ENCODE assay signal across 11 cellular contexts in genomic region chr2:149661844-149662243, GRCh38.
DNase-seq lines count a peak whose midpoint lies in the region; ATAC-seq and TF ChIP-seq lines count a peak whose summit lies in the region.
"Had no signal": no experiment of that assay in that cellular context is flagged by ENCODE, and none has a peak within 500 bp of the region (broad histone marks: within the 10 kb centered on the region; RNA-seq: fewer than 3 reads in every experiment).

No MANE protein-coding gene starts in this region.

- POLR2A ChIA-PET in IMR-90 (lab: Charles Lee; ENCODE audit: unreplicated experiment) (no interaction called here), WTC11 (lab: Charles Lee) (no interaction called here)

- no peak overlapping the region for H3K27ac ChIP-seq in IMR-90 (ENCODE audit: insufficient read depth, low read length)
- peak overlapping the region; percentile 28 for H3K27ac ChIP-seq in mesenchymal stem cell (ENCODE audit: low read length, poor library complexity, severe bottlenecking)
- no peak overlapping the region for H3K27ac ChIP-seq in MM.1S (ENCODE audit: low read length)
- H3K27ac ChIP-seq: thoracic aorta had no signal

- TF ChIP-seq RAD21 in IMR-90 (IDR thresholded peaks at IDR 0.05; ENCODE audit: low read length), result no peak

- H3K4me1 Mint-ChIP-seq in WTC11, result peaks cover 2% of the 10 kb centered on the region

- no TSS peak for BruUV-seq in IMR-90 (replicated peaks; lab: Mats Ljungman, UMichigan)

- no peak overlapping the region for H3K4me3 ChIP-seq in AG09309 (ENCODE audit: control insufficient read depth, low read depth, low read length)
- no peak overlapping the region for H3K4me3 ChIP-seq in IMR-90 (ENCODE audit: insufficient read depth, low read depth, low read length)
- H3K4me3 ChIP-seq in choroid plexus epithelial cell (ENCODE audit: low read depth, low read length), result no peak overlapping the region
- no peak overlapping the region for H3K4me3 ChIP-seq in mesenchymal stem cell (ENCODE audit: insufficient read depth in 1 of 2, low read depth in 1 of 2, low read length in 2 of 2)
- no peak overlapping the region for H3K4me3 ChIP-seq in MM.1S (ENCODE audit: low read length)
- H3K4me3 ChIP-seq: thoracic aorta had no signal

- H2AK5ac ChIP-seq in IMR-90 (ENCODE audit: low read depth, low read length) (no peak overlapping the region), mesenchymal stem cell (ENCODE audit: low read length, severe bottlenecking) (no peak overlapping the region)

- no peaks in the 10 kb centered on the region for H3K9me2 ChIP-seq in MM.1S (replicated peaks; ENCODE audit: insufficient read depth, low read length)

- no peak overlapping the region for H2BK15ac ChIP-seq in IMR-90 (ENCODE audit: low read depth, low read length)
- H2BK15ac ChIP-seq in mesenchymal stem cell (ENCODE audit: low read depth, poor library complexity, severe bottlenecking), result no peak overlapping the region

- ATAC-seq in IMR-90 (ENCODE audit: low read depth), result peak; percentile 64
- no peak for ATAC-seq in sciatic nerve
- ATAC-seq in WTC11, result no peak

- peaks cover 3% of the 10 kb centered on the region; the same call in 1 of the 2 replicates for H3K36me3 Mint-ChIP-seq in WTC11

- in situ Hi-C loops in IMR-90 (cut with MboI; ENCODE audit: low sequenced_read_pairs), result no loop called here

- no CpG with 5 or more reads among the region's 1 CpG for whole genome bisulfite sequencing in IMR-90 (ENCODE audit: extremely low coverage in 2 of 2, insufficient read length in 1 of 2), 2 experiments
- 69% methylated on average over 1 of the region's 1 CpG for WGBS in mesenchymal stem cell

- H2AFZ ChIP-seq in IMR-90 (replicated peaks; ENCODE audit: low read length, poor library complexity) (no peak overlapping the region), mesenchymal stem cell (ENCODE audit: low read depth, low read length) (no peak overlapping the region), MM.1S (ENCODE audit: low read length) (no peak overlapping the region)

- no peaks in the 10 kb centered on the region for H3K79me2 ChIP-seq in MM.1S (ENCODE audit: low read length)

- H3F3A ChIP-seq in MM.1S (ENCODE audit: insufficient read depth, low read length), result no peaks in the 10 kb centered on the region

- intact Hi-C loops in IMR-90 (cut with micrococcal nuclease), result no loop called here
- intact Hi-C loops in sciatic nerve (cut with DNase I), result no loop called here

- H3K4me3 Mint-ChIP-seq in WTC11, result no peak overlapping the region

- no peak for TF ChIP-seq CTCF in AG09309 (IDR thresholded peaks at IDR 0.05; ENCODE audit: control insufficient read depth, insufficient read depth, low read depth, low read length, missing control alignments)
- no peak for TF ChIP-seq CTCF in IMR-90 (conservative IDR thresholded peaks at IDR 0.05; ENCODE audit: low read depth, low read length)
- no peak for TF ChIP-seq CTCF in choroid plexus epithelial cell (conservative IDR thresholded peaks at IDR 0.05; ENCODE audit: low read depth, low read length)
- TF ChIP-seq CTCF in MM.1S (IDR thresholded peaks at IDR 0.05; ENCODE audit: low read length), result no peak
- no peak for TF ChIP-seq CTCF in WTC11 (IDR thresholded peaks at IDR 0.05)

- H4K8ac ChIP-seq in IMR-90 (ENCODE audit: low read depth in 2 of 2, low read length in 2 of 2) (no peak overlapping the region), mesenchymal stem cell (ENCODE audit: low read length) (no peak overlapping the region)

- TF ChIP-seq POLR2A in IMR-90 (IDR thresholded peaks at IDR 0.05; ENCODE audit: low read depth, low read length), result no peak

- H3K4me2 ChIP-seq in IMR-90 (ENCODE audit: low read depth, low read length) (no peak overlapping the region), mesenchymal stem cell (ENCODE audit: low read length, poor library complexity, severe bottlenecking) (no peak overlapping the region), MM.1S (ENCODE audit: low read depth, low read length) (no peak overlapping the region)

- H3K14ac ChIP-seq in IMR-90 (replicated peaks; ENCODE audit: low read depth, low read length) (no peak overlapping the region), mesenchymal stem cell (ENCODE audit: low read length in 2 of 2) (no peak overlapping the region)

- H4K5ac ChIP-seq in IMR-90 (ENCODE audit: low read depth, low read length), result no peak overlapping the region

- no peaks in the 10 kb centered on the region; the same call in 1 of the 2 replicates for H3K4me1 ChIP-seq in IMR-90 (ENCODE audit: control insufficient read depth, insufficient read depth, low read length)
- H3K4me1 ChIP-seq in mesenchymal stem cell (ENCODE audit: control insufficient read depth, insufficient read depth, low read depth, low read length), result no peaks in the 10 kb centered on the region
- H3K4me1 ChIP-seq in MM.1S (ENCODE audit: low read length), result no peaks in the 10 kb centered on the region

- dilution Hi-C loops in IMR-90 (cut with HindIII; ENCODE audit: low sequenced_read_pairs, unreplicated experiment), result no loop called here

- H3K9me3 ChIP-seq in IMR-90 (ENCODE audit: control insufficient read depth, insufficient read depth, low read length), result peaks cover 2% of the 10 kb centered on the region; the same call in 1 of the 2 replicates
- no peaks in the 10 kb centered on the region for H3K9me3 ChIP-seq in mesenchymal stem cell (ENCODE audit: control insufficient read depth, low read length)
- no peaks in the 10 kb centered on the region for H3K9me3 ChIP-seq in MM.1S (replicated peaks; ENCODE audit: insufficient read depth, low read length)
- H3K9me3 ChIP-seq: thoracic aorta had no signal

- no peak overlapping the region for H3K56ac ChIP-seq in IMR-90 (ENCODE audit: extremely low read depth, insufficient read depth, low read length)

- H3K4ac ChIP-seq in IMR-90 (ENCODE audit: low read depth, low read length), result no peak overlapping the region
- H3K4ac ChIP-seq in mesenchymal stem cell (ENCODE audit: low read depth in 1 of 2, low read length in 2 of 2), result no peak overlapping the region

- H3K23ac ChIP-seq in IMR-90 (ENCODE audit: low read depth, low read length) (no peak overlapping the region), mesenchymal stem cell (ENCODE audit: low read length in 2 of 2) (no peak overlapping the region)

- H2BK12ac ChIP-seq in mesenchymal stem cell (ENCODE audit: low read length in 2 of 2), result no peak overlapping the region

- H2BK20ac ChIP-seq in IMR-90 (ENCODE audit: low read depth, low read length), result no peak overlapping the region

- H3K9ac ChIP-seq in IMR-90 (ENCODE audit: low read depth, low read length) (no peak overlapping the region), mesenchymal stem cell (ENCODE audit: low read length) (peak overlapping the region; percentile 50), MM.1S (ENCODE audit: low read length) (no peak overlapping the region)

- H4K91ac ChIP-seq in IMR-90 (ENCODE audit: insufficient read depth, low read depth, low read length) (no peak overlapping the region), mesenchymal stem cell (ENCODE audit: low read length) (no peak overlapping the region)

- no peak overlapping the region for H2AK9ac ChIP-seq in IMR-90 (replicated peaks; ENCODE audit: low read depth, low read length, poor library complexity)

- H3K36me3 ChIP-seq in IMR-90 (ENCODE audit: control insufficient read depth, insufficient read depth, low read length) (no peaks in the 10 kb centered on the region), mesenchymal stem cell (ENCODE audit: control insufficient read depth in 1 of 2, insufficient read depth in 2 of 2, low read depth in 1 of 2, low read length in 2 of 2) (no peaks in the 10 kb centered on the region), MM.1S (replicated peaks; ENCODE audit: insufficient read depth, low read length) (no peaks in the 10 kb centered on the region)
- H3K36me3 ChIP-seq: thoracic aorta had no signal

- H3K79me1 ChIP-seq in IMR-90 (ENCODE audit: low read depth in 1 of 2, low read length in 2 of 2) (no peaks in the 10 kb centered on the region), mesenchymal stem cell (replicated peaks; ENCODE audit: low read length, poor library complexity, severe bottlenecking) (no peaks in the 10 kb centered on the region)

- DNase-seq in AG09309 (ENCODE audit: low read depth), result peak; percentile 37
- peak; percentile 82 for DNase-seq in IMR-90
- peak; percentile 83 for DNase-seq in choroid plexus epithelial cell (ENCODE audit: low read depth)
- DNase-seq in mesenchymal stem cell, result peak; percentile 48
- DNase-seq in MM.1S, result no peak
- no peak for DNase-seq in activated CD4-positive, alpha-beta T cell treated with anti-CD3 and anti-CD28 coated beads for 1 hour
- no peak for DNase-seq in sciatic nerve (ENCODE audit: low spot score)
- DNase-seq in WTC11 (ENCODE audit: low spot score), result no peak
- DNase-seq: activated naive CD4-positive, alpha-beta T cell treated with anti-CD3 and anti-CD28 coated beads, Interleukin-2, amount 50 U/mL, for 16 hours; NCI-H1436 had no signal

- no peak overlapping the region for H3K27ac Mint-ChIP-seq in WTC11

- H4K20me1 ChIP-seq in IMR-90 (ENCODE audit: insufficient read depth, low read length) (no peaks in the 10 kb centered on the region), MM.1S (ENCODE audit: insufficient read depth, low read length) (no peaks in the 10 kb centered on the region)

- CTCF ChIA-PET in IMR-90 (lab: Yijun Ruan, JAX), result no interaction called here
- CTCF ChIA-PET in WTC11 (lab: Charles Lee), result no interaction called here

- H2BK5ac ChIP-seq in IMR-90 (ENCODE audit: low read depth, low read length, poor library complexity, severe bottlenecking) (peak overlapping the region; percentile 38), mesenchymal stem cell (ENCODE audit: low read depth, low read length, poor library complexity, severe bottlenecking) (no peak overlapping the region)

- peaks cover 2% of the 10 kb centered on the region; the same call in 1 of the 2 replicates for H3K9me1 ChIP-seq in IMR-90 (ENCODE audit: insufficient read depth, low read length)

- H3K27me3 ChIP-seq in IMR-90 (ENCODE audit: control insufficient read depth, insufficient read depth, low read length), result no peaks in the 10 kb centered on the region
- H3K27me3 ChIP-seq in mesenchymal stem cell (ENCODE audit: control insufficient read depth in 1 of 2, insufficient read depth in 1 of 2, low read length in 2 of 2), result no peaks in the 10 kb centered on the region
- H3K27me3 ChIP-seq in MM.1S (replicated peaks; ENCODE audit: insufficient read depth, low read length), result no peaks in the 10 kb centered on the region

- H3K18ac ChIP-seq in IMR-90 (ENCODE audit: low read depth, low read length), result no peak overlapping the region
- H3K18ac ChIP-seq in mesenchymal stem cell (ENCODE audit: low read depth in 1 of 2, low read length in 2 of 2), result no peak overlapping the region

- H2BK120ac ChIP-seq in IMR-90 (ENCODE audit: low read depth, low read length), result no peak overlapping the region
- no peak overlapping the region for H2BK120ac ChIP-seq in mesenchymal stem cell (ENCODE audit: low read depth, low read length)

- H3K9me3 Mint-ChIP-seq in WTC11, result peaks cover 6% of the 10 kb centered on the region

- H3K27me3 Mint-ChIP-seq in WTC11 (ENCODE audit: low read depth), result no peaks in the 10 kb centered on the region; the same call in 1 of the 2 replicates

TF ChIP-seq in IMR-90, 13 proteins besides CTCF, POLR2A, EP300 and RAD21 (continues in another document):
- TF ChIP-seq NFE2L2 (IDR thresholded peaks at IDR 0.05; ENCODE audit: low read depth, low read length), result no peak
- TF ChIP-seq MXI1 (IDR thresholded peaks at IDR 0.05; ENCODE audit: borderline replicate concordance, low read depth, low read length), result no peak

TF ChIP-seq in WTC11, 78 proteins besides CTCF, POLR2A, EP300 and RAD21 (continues in another document):
- TF ChIP-seq SOX15 (CRISPR knock-in tag; IDR thresholded peaks at IDR 0.05), result no peak

Comparison
In these comparisons a context has a peak if more than half of its experiments do, and no peak if none do; other contexts are left out.
1. DNase-seq: peak in AG09309 (single experiment), IMR-90 (single experiment), choroid plexus epithelial cell (single experiment) and mesenchymal stem cell (single experiment); none in MM.1S (single experiment), activated CD4-positive, alpha-beta T cell treated with anti-CD3 and anti-CD28 coated beads for 1 hour (single experiment), sciatic nerve (single experiment) and WTC11 (single experiment).